ENCODE assay signal across 1 cellular context in genomic region chr10:110225756-110226554, GRCh38.
A peak's percentile ranks its signal among the peaks of the same experiment; 100 is the strongest.
TF ChIP-seq lines count a peak whose summit lies in the region.

No MANE protein-coding gene starts in this region.

TF ChIP-seq in K562, 482 proteins besides CTCF, POLR2A, EP300 and RAD21 (continued from another document):
- TF ChIP-seq YY1 (IDR thresholded peaks at IDR 0.05; ENCODE audit: borderline replicate concordance in 1 of 3, control insufficient read depth in 1 of 3, extremely low read depth in 1 of 3, insufficient read depth in 3 of 3, insufficient read length in 1 of 3, insufficient replicate concordance in 2 of 3, low read depth in 1 of 3, low read length in 2 of 3) = peak in 2 of 3 experiments; percentile 27 to 37
- TF ChIP-seq HNRNPLL (IDR thresholded peaks at IDR 0.05; ENCODE audit: low read depth, low read length, poor library complexity, severe bottlenecking) = peak; percentile 99
- TF ChIP-seq MAZ (CRISPR knock-in tag; conservative IDR thresholded peaks at IDR 0.05 in 1 of 2, IDR thresholded peaks at IDR 0.05 in 1 of 2) = peak in 1 of 2 experiments; percentile 87; a peak in 2 of 4 replicates
- TF ChIP-seq POLR2B (IDR thresholded peaks at IDR 0.05; ENCODE audit: low read depth, partially characterized antibody) = peak; percentile 26
- TF ChIP-seq ZNF197 (CRISPR knock-in tag; IDR thresholded peaks at IDR 0.05; ENCODE audit: low read depth) = peak; percentile 87
- 0 out of 2 replicates have a peak, but pooled peaks have one; percentile 17 for TF ChIP-seq ATF7 (IDR thresholded peaks at IDR 0.05)
- TF ChIP-seq HNRNPL (IDR thresholded peaks at IDR 0.05; ENCODE audit: low read depth, low read length) = peak; percentile 52; the same call in 1 of the 2 replicates
- peak; percentile 66 for TF ChIP-seq CHD2 (IDR thresholded peaks at IDR 0.05; ENCODE audit: low read depth, low read length)
- TF ChIP-seq THAP12 (CRISPR knock-in tag; IDR thresholded peaks at IDR 0.05) = 0 out of 2 replicates have a peak, but pooled peaks have one; percentile 23
- TF ChIP-seq HDAC1 (IDR thresholded peaks at IDR 0.05) = peak in 1 of 2 experiments; percentile 67; a peak in 2 of 4 replicates
- peak; percentile 86 for TF ChIP-seq MBD2 (IDR thresholded peaks at IDR 0.05; ENCODE audit: borderline replicate concordance, low read depth)
- no peak for TF ChIP-seq CREB5 (CRISPR knock-in tag; IDR thresholded peaks at IDR 0.05)
- no peak for TF ChIP-seq BCL6 (CRISPR knock-in tag; IDR thresholded peaks at IDR 0.05)
- no peak for TF ChIP-seq THRA (IDR thresholded peaks at IDR 0.05)
- 0 out of 2 replicates have a peak, but pooled peaks have one; percentile 38 for TF ChIP-seq ATF1 (CRISPR knock-in tag; IDR thresholded peaks at IDR 0.05)
- peak; percentile 69; the same call in 1 of the 2 replicates for TF ChIP-seq ATF1 (tag; IDR thresholded peaks at IDR 0.05)
- no peak for TF ChIP-seq ZKSCAN1 (IDR thresholded peaks at IDR 0.05; ENCODE audit: low read depth, low read length)
- peak; percentile 63; the same call in 1 of the 2 replicates for TF ChIP-seq ZNF583 (CRISPR knock-in tag; IDR thresholded peaks at IDR 0.05)
- TF ChIP-seq EP400 (IDR thresholded peaks at IDR 0.05) = peak; percentile 78; the same call in 1 of the 2 replicates
- peak; percentile 72 for TF ChIP-seq ZNF395 (CRISPR knock-in tag; IDR thresholded peaks at IDR 0.05)
- TF ChIP-seq BCLAF1 (IDR thresholded peaks at IDR 0.05; ENCODE audit: borderline replicate concordance in 1 of 2, control insufficient read depth in 1 of 2, low read depth in 2 of 2, low read length in 1 of 2) = 0 out of 4 replicates have a peak, but pooled peaks of 1 of the 2 experiments have one; percentile 51
- no peak for TF ChIP-seq ZNF217 (CRISPR knock-in tag; IDR thresholded peaks at IDR 0.05)
- peak; percentile 83 for TF ChIP-seq CTCFL (IDR thresholded peaks at IDR 0.05; ENCODE audit: borderline replicate concordance, insufficient read depth, low read depth, low read length, poor library complexity, severe bottlenecking)
- TF ChIP-seq MCM7 (IDR thresholded peaks at IDR 0.05) = no peak
- peak; percentile 84 for TF ChIP-seq ZNF175 (CRISPR knock-in tag; IDR thresholded peaks at IDR 0.05; ENCODE audit: low read depth)
- TF ChIP-seq ETV5 (CRISPR knock-in tag; IDR thresholded peaks at IDR 0.05; ENCODE audit: low read depth) = 0 out of 2 replicates have a peak, but pooled peaks have one; percentile 44
- TF ChIP-seq SAFB (IDR thresholded peaks at IDR 0.05; ENCODE audit: borderline replicate concordance, low read depth, low read length) = peak; percentile 78
- TF ChIP-seq SUPT5H (IDR thresholded peaks at IDR 0.05) = peak; percentile 35; the same call in 1 of the 2 replicates
- peak; percentile 4; the same call in 1 of the 2 replicates for TF ChIP-seq ADNP (tag; IDR thresholded peaks at IDR 0.05)
- no peak for TF ChIP-seq NCOA6 (IDR thresholded peaks at IDR 0.05)
- TF ChIP-seq NFIC (IDR thresholded peaks at IDR 0.05) = peak; percentile 42; the same call in 1 of the 2 replicates
- TF ChIP-seq RBFOX2 (IDR thresholded peaks at IDR 0.05; ENCODE audit: low read depth, low read length) = peak; percentile 81
